13 cellular contexts compared by ENCODE assay signal in genomic region chr4:145881585-145881984, GRCh38. TPM values are rescaled to one million over a fixed set of nuclear protein-coding genes. Genes with fewer than 3 reads are reported as not detected.
DNase-seq lines count a peak whose midpoint lies in the region; ATAC-seq and TF ChIP-seq lines count a peak whose summit lies in the region.
"Had no signal": no experiment of that assay in that cellular context is flagged by ENCODE, and none has a peak within 500 bp of the region (broad histone marks: within the 10 kb centered on the region; RNA-seq: fewer than 3 reads in every experiment).

No MANE protein-coding gene starts in this region.

- no peak overlapping the region for H3K9ac ChIP-seq in GM23248

- POLR2A ChIA-PET in activated CD8-positive, alpha-beta T cell treated with anti-CD3 and anti-CD28 coated beads, Interleukin-2, amount 10 ng/mL, durations not matched to agents 7 days and 5 days (lab: Charles Lee) = no interaction called here

- no peak overlapping the region for H2AFZ ChIP-seq in GM23248

- H3F3A ChIP-seq in GM23248 (ENCODE audit: insufficient read depth) = peaks cover 8% of the 10 kb centered on the region; the same call in 1 of the 2 replicates

- H3K27me3 Mint-ChIP-seq in activated T-cell treated with anti-CD3 and anti-CD28 coated beads, Interleukin-2, amount 50 U/mL, for 24 hours = no peaks in the 10 kb centered on the region
- H3K27me3 Mint-ChIP-seq in T-helper 2 cell treated with Interferon-gamma antibody and Interleukin-4, amounts not matched to agents 5 μg/mL and 100 μg/mL, for 36 hours (ENCODE audit: low read depth) = no peaks in the 10 kb centered on the region
- H3K27me3 Mint-ChIP-seq in activated CD8-positive, alpha-beta T cell treated with anti-CD3 and anti-CD28 coated beads, Interleukin-2, amount 10 ng/mL, durations not matched to agents 7 days and 5 days (ENCODE audit: low read depth) = no peaks in the 10 kb centered on the region

- ATAC-seq in HG03097 (IDR thresholded peaks at IDR 0.05; ENCODE audit: low FRiP score, unreplicated experiment) = peak; percentile 47
- ATAC-seq in upper lobe of right lung = no peak
- no peak for ATAC-seq in activated CD8-positive, alpha-beta T cell treated with anti-CD3 and anti-CD28 coated beads, Interleukin-2, amount 10 ng/mL, durations not matched to agents 7 days and 5 days
- ATAC-seq: HCT116, Panc1 had no signal

- H3K27me3 ChIP-seq in upper lobe of right lung = no peaks in the 10 kb centered on the region
- H3K27me3 ChIP-seq in GM23248 (replicated peaks; ENCODE audit: insufficient read depth) = no peaks in the 10 kb centered on the region

- peak overlapping the region; percentile 92 for H3K27ac ChIP-seq in caudate nucleus (ENCODE audit: low read depth, low read length)
- peak overlapping the region; percentile 26 for H3K27ac ChIP-seq in upper lobe of right lung
- H3K27ac ChIP-seq in GM23248 = no peak overlapping the region

- peak overlapping the region; percentile 47 for H3K27ac Mint-ChIP-seq in activated T-cell treated with anti-CD3 and anti-CD28 coated beads, Interleukin-2, amount 50 U/mL, for 24 hours
- H3K27ac Mint-ChIP-seq in T-helper 2 cell treated with Interferon-gamma antibody and Interleukin-4, amounts not matched to agents 5 μg/mL and 100 μg/mL, for 36 hours = no peak overlapping the region
- no peak overlapping the region for H3K27ac Mint-ChIP-seq in activated CD8-positive, alpha-beta T cell treated with anti-CD3 and anti-CD28 coated beads, Interleukin-2, amount 10 ng/mL, durations not matched to agents 7 days and 5 days

- H3K9me3 Mint-ChIP-seq in activated T-cell treated with anti-CD3 and anti-CD28 coated beads, Interleukin-2, amount 50 U/mL, for 24 hours = no peaks in the 10 kb centered on the region
- no peaks in the 10 kb centered on the region for H3K9me3 Mint-ChIP-seq in T-helper 2 cell treated with Interferon-gamma antibody and Interleukin-4, amounts not matched to agents 5 μg/mL and 100 μg/mL, for 36 hours
- no peaks in the 10 kb centered on the region for H3K9me3 Mint-ChIP-seq in activated CD8-positive, alpha-beta T cell treated with anti-CD3 and anti-CD28 coated beads, Interleukin-2, amount 10 ng/mL, durations not matched to agents 7 days and 5 days (ENCODE audit: insufficient read depth)

- no peak overlapping the region for H3K4me3 ChIP-seq in upper lobe of right lung
- no peak overlapping the region for H3K4me3 ChIP-seq in GM23248

- in situ Hi-C loops in GM23248 (cut with MboI) = no loop called here

- no peak overlapping the region for H3K4me2 ChIP-seq in GM23248 (ENCODE audit: unreplicated experiment)

- CTCF ChIA-PET in activated CD8-positive, alpha-beta T cell treated with anti-CD3 and anti-CD28 coated beads, Interleukin-2, amount 10 ng/mL, durations not matched to agents 7 days and 5 days (lab: Charles Lee) = no interaction called here

- intact Hi-C loops in upper lobe of right lung (cut with DNase I) = no loop called here

- H3K79me2 ChIP-seq in GM23248 (ENCODE audit: insufficient read depth) = peaks cover 47% of the 10 kb centered on the region

- H3K36me3 Mint-ChIP-seq in activated T-cell treated with anti-CD3 and anti-CD28 coated beads, Interleukin-2, amount 50 U/mL, for 24 hours (ENCODE audit: low read depth) = peaks cover 94% of the 10 kb centered on the region
- peaks cover 31% of the 10 kb centered on the region for H3K36me3 Mint-ChIP-seq in T-helper 2 cell treated with Interferon-gamma antibody and Interleukin-4, amounts not matched to agents 5 μg/mL and 100 μg/mL, for 36 hours (ENCODE audit: low read depth)
- H3K36me3 Mint-ChIP-seq in activated CD8-positive, alpha-beta T cell treated with anti-CD3 and anti-CD28 coated beads, Interleukin-2, amount 10 ng/mL, durations not matched to agents 7 days and 5 days (ENCODE audit: low read depth) = peaks cover 29% of the 10 kb centered on the region

- H3K9me2 ChIP-seq in GM23248 (ENCODE audit: insufficient read depth) = no peaks in the 10 kb centered on the region

- no peaks in the 10 kb centered on the region for H4K20me1 ChIP-seq in GM23248 (ENCODE audit: insufficient read depth)

- peaks cover 26% of the 10 kb centered on the region for H3K4me1 Mint-ChIP-seq in activated T-cell treated with anti-CD3 and anti-CD28 coated beads, Interleukin-2, amount 50 U/mL, for 24 hours (ENCODE audit: low read depth)
- peaks cover 11% of the 10 kb centered on the region for H3K4me1 Mint-ChIP-seq in T-helper 2 cell treated with Interferon-gamma antibody and Interleukin-4, amounts not matched to agents 5 μg/mL and 100 μg/mL, for 36 hours (ENCODE audit: low read depth)
- H3K4me1 Mint-ChIP-seq in activated CD8-positive, alpha-beta T cell treated with anti-CD3 and anti-CD28 coated beads, Interleukin-2, amount 10 ng/mL, durations not matched to agents 7 days and 5 days (ENCODE audit: low read depth) = peaks cover 18% of the 10 kb centered on the region

- DNase-seq in activated T-cell treated with anti-CD3 and anti-CD28 coated beads, Interleukin-2, amount 50 U/mL, for 24 hours = no peak
- DNase-seq in activated T-cell treated with anti-CD3 and anti-CD28 coated beads, Interleukin-2, amount 50 U/mL, for 48 hours = no peak
- no peak for DNase-seq in caudate nucleus (lab: John Stamatoyannopoulos, UW)
- DNase-seq in upper lobe of right lung = no peak
- DNase-seq in GM23248 = no peak
- no peak for DNase-seq in T-helper 2 cell treated with Interferon-gamma antibody and Interleukin-4, amounts not matched to agents 5 μg/mL and 100 μg/mL, for 36 hours (ENCODE audit: low spot score)
- DNase-seq in activated CD8-positive, alpha-beta T cell treated with anti-CD3 and anti-CD28 coated beads, Interleukin-2, amount 10 ng/mL, durations not matched to agents 7 days and 5 days = no peak
- DNase-seq: activated gamma-delta T cell treated with Interleukin-2 at 50 U/mL for 16 hours; effector CD8-positive, alpha-beta T cell; GF-D8 had no signal

- no peaks in the 10 kb centered on the region for H3K36me3 ChIP-seq in upper lobe of right lung
- peaks cover 15% of the 10 kb centered on the region; the same call in 1 of the 2 replicates for H3K36me3 ChIP-seq in GM23248 (ENCODE audit: low read depth)

- TF ChIP-seq CTCF in upper lobe of right lung (IDR thresholded peaks at IDR 0.05) = no peak

- H3K9me3 ChIP-seq in upper lobe of right lung = no peaks in the 10 kb centered on the region
- H3K9me3 ChIP-seq in GM23248 (ENCODE audit: low read depth) = no peaks in the 10 kb centered on the region

- 70 to 73% methylated on average over 4 of the region's 4 CpGs for WGBS in GM23248 (ENCODE audit: low coverage in 1 of 2, low lambda C conversion rate in 2 of 2, missing lambda C conversion rate in 2 of 2), 2 experiments

- H3K4me1 ChIP-seq in upper lobe of right lung (peaks cover 22% of the 10 kb centered on the region), GM23248 (ENCODE audit: insufficient read depth) (peaks cover 13% of the 10 kb centered on the region)

- no peak overlapping the region for H3K4me3 Mint-ChIP-seq in activated T-cell treated with anti-CD3 and anti-CD28 coated beads, Interleukin-2, amount 50 U/mL, for 24 hours
- H3K4me3 Mint-ChIP-seq in T-helper 2 cell treated with Interferon-gamma antibody and Interleukin-4, amounts not matched to agents 5 μg/mL and 100 μg/mL, for 36 hours = no peak overlapping the region
- H3K4me3 Mint-ChIP-seq in activated CD8-positive, alpha-beta T cell treated with anti-CD3 and anti-CD28 coated beads, Interleukin-2, amount 10 ng/mL, durations not matched to agents 7 days and 5 days = no peak overlapping the region

RNA-seq across cellular contexts. Expression of gene ZNF827, which starts 57.0 kb away (rescaled TPM):
- 11.2 TPM for total RNA-seq in upper lobe of right lung
- 10.1 and 16.8 TPM in 2 replicates for total RNA-seq in GM23248 (2014; rRNA removed; shearing (Covaris generic))
- 4.6 and 5.0 TPM in 2 replicates for polyA plus RNA-seq in GM23248 (2016; fragmentation: Nextera tagmentation; extraction: Ambion mirVana)
- 10 to 100 TPM; 13.6 to 14.8 TPM for total RNA-seq in activated CD8-positive, alpha-beta T cell treated with anti-CD3 and anti-CD28 coated beads, Interleukin-2, amount 10 ng/mL, durations not matched to agents 7 days and 5 days
